25 cellular contexts compared by ENCODE assay signal in genomic region chr9:74041588-74041987, GRCh38.
"Had no signal": no experiment of that assay in that cellular context is flagged by ENCODE, and none has a peak within 500 bp of the region (broad histone marks: within the 10 kb centered on the region; RNA-seq: fewer than 3 reads in every experiment).

No MANE protein-coding gene starts in this region.

- H3K9me3 ChIP-seq: lower lobe of right lung, pancreas, prostate gland, sigmoid colon, spleen, suprapubic skin, thoracic aorta, tibial artery, upper lobe of right lung had no signal

- H3K36me3 ChIP-seq: lower lobe of right lung, pancreas, prostate gland, sigmoid colon, spleen, suprapubic skin, thoracic aorta, tibial artery, upper lobe of right lung, uterus had no signal

- ATAC-seq: left ventricle myocardium superior; lower lobe of right lung; naive thymus-derived CD8-positive, alpha-beta T cell; pancreas; right cardiac atrium; stimulated activated effector memory CD8-positive, alpha-beta T cell treated with anti-CD3 and anti-CD28 coated beads, Interleukin-12 subunit alpha, Interleukin-12 subunit beta, amount 100 ng/mL, for 72 hours; upper lobe of right lung had no signal

- DNase-seq: hypothalamus; islet precursor cell; left ventricle myocardium superior; lower lobe of right lung; mammary epithelial cell; mesenchymal stem cell; naive thymus-derived CD8-positive, alpha-beta T cell; nucleus accumbens; pancreas; posterior cingulate gyrus; retina; right cardiac atrium; sigmoid colon; small intestine; spleen; stimulated activated CD4-positive, alpha-beta T cell treated with anti-CD3 and anti-CD28 coated beads, Interleukin-4, amount 100 ng/mL, for 24 hours; stimulated activated naive CD4-positive, alpha-beta T cell; tibial artery; trophoblast cell; upper lobe of right lung; uterus had no signal

- H3K27me3 ChIP-seq: pancreas, sigmoid colon, spleen, suprapubic skin, tibial artery, upper lobe of right lung, uterus had no signal

- H3K27ac ChIP-seq: lower lobe of right lung, pancreas, prostate gland, sigmoid colon, spleen, suprapubic skin, thoracic aorta, tibial artery, upper lobe of right lung, uterus had no signal

- H3K4me3 ChIP-seq: lower lobe of right lung, pancreas, prostate gland, sigmoid colon, spleen, suprapubic skin, thoracic aorta, tibial artery, upper lobe of right lung, uterus had no signal

- H3K4me1 ChIP-seq: lower lobe of right lung, pancreas, prostate gland, sigmoid colon, spleen, suprapubic skin, tibial artery, upper lobe of right lung, uterus had no signal
